ENCODE assay signal across 1 cellular context in genomic region chr5:150320048-150320555, GRCh38.
TF ChIP-seq lines count a peak whose summit lies in the region.

No MANE protein-coding gene starts in this region.

TF ChIP-seq in HEK293, 187 proteins besides CTCF, POLR2A, EP300 and RAD21 (continued from another document):
- TF ChIP-seq ZNF558 (tag by site-specific recombination; IDR thresholded peaks at IDR 0.05) (peak; percentile 50; the same call in 1 of the 2 replicates), ZNF501 (tag by site-specific recombination; IDR thresholded peaks at IDR 0.05) (no peak), ZNF449 (tag by site-specific recombination; IDR thresholded peaks at IDR 0.05) (no peak), ZNF76 (tag by site-specific recombination; IDR thresholded peaks at IDR 0.05; ENCODE audit: borderline replicate concordance, low read depth) (no peak), PRDM1 (tag by site-specific recombination; IDR thresholded peaks at IDR 0.05) (peak; percentile 76), INSM2 (tag by site-specific recombination; IDR thresholded peaks at IDR 0.05) (peak; percentile 58; the same call in 1 of the 2 replicates), ZNF341 (tag by site-specific recombination; IDR thresholded peaks at IDR 0.05; ENCODE audit: low read depth) (no peak; the same call in 1 of the 2 replicates), ZNF112 (tag by site-specific recombination; IDR thresholded peaks at IDR 0.05) (no peak), ZNF362 (tag by site-specific recombination; IDR thresholded peaks at IDR 0.05) (no peak), SETDB1 (IDR thresholded peaks at IDR 0.05; ENCODE audit: insufficient read length, low read length) (peak; percentile 57), RBAK (tag by site-specific recombination; IDR thresholded peaks at IDR 0.05) (no peak), ZNF175 (tag by site-specific recombination; IDR thresholded peaks at IDR 0.05) (no peak), ZSCAN23 (tag by site-specific recombination; IDR thresholded peaks at IDR 0.05) (peak; percentile 78; the same call in 1 of the 2 replicates), ZFP41 (tag by site-specific recombination; IDR thresholded peaks at IDR 0.05; ENCODE audit: borderline replicate concordance) (no peak), ZNF211 (tag by site-specific recombination; IDR thresholded peaks at IDR 0.05; ENCODE audit: low read depth) (no peak), PATZ1 (tag by site-specific recombination; IDR thresholded peaks at IDR 0.05) (peak; percentile 85), ZFP69B (tag by site-specific recombination; IDR thresholded peaks at IDR 0.05) (peak; percentile 72), ZNF239 (tag by site-specific recombination; IDR thresholded peaks at IDR 0.05) (no peak), KLF1 (tag by site-specific recombination; IDR thresholded peaks at IDR 0.05) (no peak), AEBP2 (tag by site-specific recombination; IDR thresholded peaks at IDR 0.05; ENCODE audit: borderline replicate concordance) (no peak), ZNF248 (tag by site-specific recombination; IDR thresholded peaks at IDR 0.05) (no peak), ZNF138 (tag by site-specific recombination; IDR thresholded peaks at IDR 0.05; ENCODE audit: borderline replicate concordance) (no peak), ZNF571 (tag by site-specific recombination; IDR thresholded peaks at IDR 0.05) (no peak), ZNF701 (tag by site-specific recombination; IDR thresholded peaks at IDR 0.05) (no peak), ZNF280C (tag by site-specific recombination; IDR thresholded peaks at IDR 0.05) (no peak), ZNF366 (tag by site-specific recombination; conservative IDR thresholded peaks at IDR 0.05) (peak; percentile 88), GFI1B (tag by site-specific recombination; IDR thresholded peaks at IDR 0.05) (no peak), ZNF23 (tag by site-specific recombination; IDR thresholded peaks at IDR 0.05; ENCODE audit: borderline replicate concordance) (no peak), ZNF580 (tag by site-specific recombination; IDR thresholded peaks at IDR 0.05) (no peak), KLF10 (tag by site-specific recombination; IDR thresholded peaks at IDR 0.05) (peak; percentile 47; the same call in 1 of the 2 replicates), ZNF473 (tag by site-specific recombination; IDR thresholded peaks at IDR 0.05) (no peak), ZXDB (tag by site-specific recombination; IDR thresholded peaks at IDR 0.05) (no peak), ZNF670 (tag by site-specific recombination; IDR thresholded peaks at IDR 0.05; ENCODE audit: low read depth) (no peak)
